In genomic region chr9:115400801-115401200, GRCh38 we compare ENCODE assay signal across 17 cellular contexts.
DNase-seq lines count a peak whose midpoint lies in the region; ATAC-seq, FAIRE-seq and TF ChIP-seq lines count a peak whose summit lies in the region.
"Had no signal": no experiment of that assay in that cellular context is flagged by ENCODE, and none has a peak within 500 bp of the region (broad histone marks: within the 10 kb centered on the region; RNA-seq: fewer than 3 reads in every experiment).

No MANE protein-coding gene starts in this region.

- no peak overlapping the region for H3K4me2 ChIP-seq in astrocyte (ENCODE audit: low read length)

- no peaks in the 10 kb centered on the region for H3K27me3 Mint-ChIP-seq in astrocyte (ENCODE audit: low read depth, unreplicated experiment)

- FAIRE-seq in astrocyte (lab: Jason Lieb, UNC): no peak
- FAIRE-seq in frontal cortex (lab: Jason Lieb, UNC): no peak

- no peak overlapping the region for H3K4me3 ChIP-seq in astrocyte (ENCODE audit: insufficient read depth, low read depth, low read length)
- H3K4me3 ChIP-seq in fibroblast of villous mesenchyme (ENCODE audit: low read depth, low read length): no peak overlapping the region
- H3K4me3 ChIP-seq in upper lobe of left lung: no peak overlapping the region
- H3K4me3 ChIP-seq: adrenal gland, coronary artery, psoas muscle had no signal

- no peak overlapping the region for H3K9ac ChIP-seq in astrocyte (ENCODE audit: low read length)

- ATAC-seq in sciatic nerve (peak; percentile 96), HG03342 (IDR thresholded peaks at IDR 0.05; ENCODE audit: unreplicated experiment) (no peak), upper lobe of left lung (ENCODE audit: low FRiP score in 2 of 2) (no peak)
- ATAC-seq: activated CD8-positive, alpha-beta T cell treated with anti-CD3 and anti-CD28 coated beads, Interleukin-2, amount 10 ng/mL, durations not matched to agents 7 days and 5 days; PC-3; psoas muscle had no signal

- peak; percentile 50 for DNase-seq in ELF-1 (ENCODE audit: low read depth, low spot score)
- peak; percentile 90 for DNase-seq in astrocyte (ENCODE audit: low read depth)
- DNase-seq in fibroblast of villous mesenchyme (ENCODE audit: low read depth): peak; percentile 84
- DNase-seq in sciatic nerve (ENCODE audit: low spot score): no peak
- no peak for DNase-seq in frontal cortex (ENCODE audit: low spot score in 2 of 2)
- DNase-seq in NCI-H1092 treated with DMSO at 0.1 percent for 48 hours (lab: John Stamatoyannopoulos, UW): no peak
- DNase-seq in upper lobe of left lung: no peak
- DNase-seq: activated CD8-positive, alpha-beta T cell treated with anti-CD3 and anti-CD28 coated beads, Interleukin-2, amount 10 ng/mL, durations not matched to agents 7 days and 5 days; adrenal gland; DMS79 treated with DMSO at 0.1 percent for 48 hours; NCI-H69; PC-3 had no signal

- H3K4me3 Mint-ChIP-seq in astrocyte (ENCODE audit: unreplicated experiment): no peak overlapping the region
- H3K4me3 Mint-ChIP-seq: activated CD8-positive, alpha-beta T cell treated with anti-CD3 and anti-CD28 coated beads, Interleukin-2, amount 10 ng/mL, durations not matched to agents 7 days and 5 days; activated T-helper 1 cell treated with anti-CD3 and anti-CD28 coated beads, Interleukin-12 subunit alpha, Interleukin-12 subunit beta, Interleukin-2, Interleukin-4 antibody, amounts not matched to agents 30 ng/mL and 10 ng/mL and 1 ng/mL, durations not matched to agents 14 hours and 24 hours and 36 hours had no signal

- no peak for TF ChIP-seq EP300 in upper lobe of left lung (IDR thresholded peaks at IDR 0.05)

- peak overlapping the region; percentile 9 for H3K27ac Mint-ChIP-seq in astrocyte (ENCODE audit: unreplicated experiment)
- H3K27ac Mint-ChIP-seq: activated CD8-positive, alpha-beta T cell treated with anti-CD3 and anti-CD28 coated beads, Interleukin-2, amount 10 ng/mL, durations not matched to agents 7 days and 5 days; activated T-helper 1 cell treated with anti-CD3 and anti-CD28 coated beads, Interleukin-12 subunit alpha, Interleukin-12 subunit beta, Interleukin-2, Interleukin-4 antibody, amounts not matched to agents 30 ng/mL and 10 ng/mL and 1 ng/mL, durations not matched to agents 14 hours and 24 hours and 36 hours had no signal

- no peaks in the 10 kb centered on the region for H4K20me1 ChIP-seq in astrocyte (ENCODE audit: insufficient read depth, low read length)

- H3K79me2 ChIP-seq in astrocyte (ENCODE audit: insufficient read depth, low read length): no peaks in the 10 kb centered on the region

- no peaks in the 10 kb centered on the region for H3K36me3 ChIP-seq in astrocyte (ENCODE audit: insufficient read depth, low read length)
- H3K36me3 ChIP-seq in upper lobe of left lung: no peaks in the 10 kb centered on the region
- H3K36me3 ChIP-seq: adrenal gland had no signal

- peaks cover 1% of the 10 kb centered on the region for H3K9me3 Mint-ChIP-seq in astrocyte (ENCODE audit: unreplicated experiment)
- H3K9me3 Mint-ChIP-seq: activated T-helper 1 cell treated with anti-CD3 and anti-CD28 coated beads, Interleukin-12 subunit alpha, Interleukin-12 subunit beta, Interleukin-2, Interleukin-4 antibody, amounts not matched to agents 30 ng/mL and 10 ng/mL and 1 ng/mL, durations not matched to agents 14 hours and 24 hours and 36 hours had no signal

- peaks cover 35% of the 10 kb centered on the region for H3K4me1 Mint-ChIP-seq in astrocyte (ENCODE audit: low read depth, unreplicated experiment)

- H3K9me3 ChIP-seq in astrocyte (ENCODE audit: insufficient read depth, low read depth, low read length) (no peaks in the 10 kb centered on the region), upper lobe of left lung (no peaks in the 10 kb centered on the region)
- H3K9me3 ChIP-seq: adrenal gland, psoas muscle had no signal

- TF ChIP-seq CTCF in astrocyte (IDR thresholded peaks at IDR 0.05; ENCODE audit: insufficient read depth, low read depth, low read length): no peak
- no peak for TF ChIP-seq CTCF in fibroblast of villous mesenchyme (IDR thresholded peaks at IDR 0.05; ENCODE audit: insufficient read depth, low read depth, low read length)
- no peak for TF ChIP-seq CTCF in upper lobe of left lung (IDR thresholded peaks at IDR 0.05)

- 92 to 93% methylated on average over 3 of the region's 3 CpGs for WGBS in upper lobe of left lung, 2 donors

- TF ChIP-seq POLR2A in upper lobe of left lung (IDR thresholded peaks at IDR 0.05): no peak

- H3K4me1 ChIP-seq in astrocyte (ENCODE audit: insufficient read depth, low read length) (peaks cover 13% of the 10 kb centered on the region), upper lobe of left lung (peaks cover 0 to 4% (median 0%) of the 10 kb centered on the region in 4 donors)
- H3K4me1 ChIP-seq: adrenal gland, psoas muscle had no signal

- H3K36me3 Mint-ChIP-seq in astrocyte (ENCODE audit: low read depth, unreplicated experiment): no peaks in the 10 kb centered on the region

- no peaks in the 10 kb centered on the region for H3K27me3 ChIP-seq in astrocyte (ENCODE audit: insufficient read depth, low read length)
- H3K27me3 ChIP-seq in upper lobe of left lung: no peaks in the 10 kb centered on the region
- H3K27me3 ChIP-seq: adrenal gland had no signal

- H3K27ac ChIP-seq in astrocyte (ENCODE audit: low read depth, low read length) (no peak overlapping the region), upper lobe of left lung (no peak overlapping the region)
- H3K27ac ChIP-seq: adrenal gland, coronary artery, psoas muscle, VCaP had no signal

- H2AFZ ChIP-seq in astrocyte (ENCODE audit: low read depth, low read length): no peak overlapping the region

- intact Hi-C loops in sciatic nerve (cut with DNase I): no loop called here

Comparison
In these comparisons a context has a peak if more than half of its experiments do, and no peak if none do; other contexts are left out.
1. DNase-seq: peak in ELF-1 (single experiment), astrocyte (single experiment) and fibroblast of villous mesenchyme (single experiment); none in sciatic nerve (single experiment), frontal cortex (0 of 2), NCI-H1092 treated with DMSO at 0.1 percent for 48 hours (single experiment) and upper lobe of left lung (0 of 2).